ENCODE assay signal across 19 cellular contexts in genomic region chr7:117800841-117801240, GRCh38.
"Had no signal": no experiment of that assay in that cellular context is flagged by ENCODE, and none has a peak within 500 bp of the region (broad histone marks: within the 10 kb centered on the region; RNA-seq: fewer than 3 reads in every experiment).

No MANE protein-coding gene starts in this region.

- H3K4me1 ChIP-seq: gastroesophageal sphincter, right lobe of liver, tibial nerve, upper lobe of right lung had no signal

- H3K27me3 ChIP-seq: esophagus squamous epithelium, gastroesophageal sphincter, neural progenitor cell, ovary, right lobe of liver, tibial nerve, upper lobe of right lung had no signal

- H3K9ac ChIP-seq: neural progenitor cell had no signal

- ATAC-seq: gastroesophageal sphincter; left lobe of liver; natural killer cell; right lobe of liver; stimulated activated effector memory CD8-positive, alpha-beta T cell treated with anti-CD3 and anti-CD28 coated beads, Interleukin-12 subunit alpha, Interleukin-12 subunit beta, amount 100 ng/mL, for 72 hours; stimulated activated naive CD8-positive, alpha-beta T cell treated with anti-CD3 and anti-CD28 coated beads, Interleukin-15, Interleukin-2, amounts not matched to agents 100 U/mL and 50 U/mL, for 24 hours; upper lobe of right lung had no signal

- H3K4me3 ChIP-seq: esophagus squamous epithelium, gastroesophageal sphincter, neural progenitor cell, ovary, right lobe of liver, tibial nerve, upper lobe of right lung had no signal

- H3K27ac ChIP-seq: gastroesophageal sphincter, neural progenitor cell, ovary, right lobe of liver, tibial nerve, upper lobe of right lung had no signal

- H3K36me3 ChIP-seq: gastroesophageal sphincter, neural progenitor cell, ovary, right lobe of liver, tibial nerve, upper lobe of right lung had no signal

- H3K4me2 ChIP-seq: neural progenitor cell had no signal

- DNase-seq: dermis blood vessel endothelial cell; esophagus squamous epithelium; foreskin fibroblast; glutamatergic neuron; islet precursor cell; mammary epithelial cell; natural killer cell; nucleus accumbens; ovary; right lobe of liver; stimulated activated CD4-positive, alpha-beta T cell treated with anti-CD3 and anti-CD28 coated beads, Interleukin-4, amount 100 ng/mL, for 1 hour; stimulated activated CD8-positive, alpha-beta memory T cell treated with anti-CD3 and anti-CD28 coated beads, Interleukin-4, amount 100 ng/mL, for 48 hours; stimulated activated naive CD8-positive, alpha-beta T cell treated with anti-CD3 and anti-CD28 coated beads, Interleukin-15, Interleukin-2, amounts not matched to agents 100 U/mL and 50 U/mL, for 24 hours; upper lobe of right lung had no signal
